ENCODE assay signal across 1 cellular context in genomic region chr10:29363930-29364329, GRCh38.
DNase-seq lines count a peak whose midpoint lies in the region; TF ChIP-seq lines count a peak whose summit lies in the region.
"Not testable (repeated sequence)": the region's sequence is repeated elsewhere in the genome, so short reads cannot be mapped to it uniquely, and the experiment has no call there.

No MANE protein-coding gene starts in this region.

- H3K36me3 Mint-ChIP-seq in osteocyte (ENCODE audit: unreplicated experiment) = not testable (repeated sequence)

- not testable (repeated sequence) for H3K27ac Mint-ChIP-seq in osteocyte (ENCODE audit: unreplicated experiment)

- H3K4me3 Mint-ChIP-seq in osteocyte (ENCODE audit: unreplicated experiment) = not testable (repeated sequence)

- DNase-seq in osteocyte (ENCODE audit: extremely low spot score, unreplicated experiment) = peak; percentile 73

- peaks cover 16% of the 10 kb centered on the region for H3K27me3 Mint-ChIP-seq in osteocyte (ENCODE audit: unreplicated experiment)

- not testable (repeated sequence) for H3K9me3 Mint-ChIP-seq in osteocyte (ENCODE audit: unreplicated experiment)

- not testable (repeated sequence) for H3K4me1 Mint-ChIP-seq in osteocyte (ENCODE audit: unreplicated experiment)

- TF ChIP-seq CTCF in osteocyte (IDR thresholded peaks at IDR 0.05) = not testable (repeated sequence)
